In genomic region chr1:3695326-3696217, GRCh38 we compare ENCODE assay signal across 8 cellular contexts. TPM values are rescaled to one million over a fixed set of nuclear protein-coding genes. Genes with fewer than 3 reads are reported as not detected.
DNase-seq lines count a peak whose midpoint lies in the region; ATAC-seq, FAIRE-seq and TF ChIP-seq lines count a peak whose summit lies in the region.
"Had no signal": no experiment of that assay in that cellular context is flagged by ENCODE, and none has a peak within 500 bp of the region (broad histone marks: within the 10 kb centered on the region; RNA-seq: fewer than 3 reads in every experiment).

No MANE protein-coding gene starts in this region.

- H3K9me2 ChIP-seq in MM.1S (replicated peaks; ENCODE audit: insufficient read depth, low read length) = no peaks in the 10 kb centered on the region

- H3K4me2 ChIP-seq in MM.1S (ENCODE audit: low read depth, low read length) = no peak overlapping the region

- H3F3A ChIP-seq in MM.1S (ENCODE audit: insufficient read depth, low read length) = no peaks in the 10 kb centered on the region

- WGBS in pancreas, 2 donors = 28 to 29% methylated on average over 33 of the region's 33 CpGs

- H3K27ac ChIP-seq in MM.1S (ENCODE audit: low read length) (no peak overlapping the region), pancreas (no peak overlapping the region)

- FAIRE-seq in frontal cortex (lab: Jason Lieb, UNC) = no peak
- no peak for FAIRE-seq in pancreas (lab: Jason Lieb, UNC)
- FAIRE-seq: TTC549 had no signal

- no peak overlapping the region for H3K4me3 Mint-ChIP-seq in activated T-cell treated with anti-CD3 and anti-CD28 coated beads, Interleukin-2, amount 50 U/mL, for 24 hours

- no peaks in the 10 kb centered on the region for H4K20me1 ChIP-seq in MM.1S (ENCODE audit: insufficient read depth, low read length)

- peaks cover 16% of the 10 kb centered on the region for H3K27me3 Mint-ChIP-seq in activated T-cell treated with anti-CD3 and anti-CD28 coated beads, Interleukin-2, amount 50 U/mL, for 24 hours

- no peak overlapping the region for H3K27ac Mint-ChIP-seq in activated T-cell treated with anti-CD3 and anti-CD28 coated beads, Interleukin-2, amount 50 U/mL, for 24 hours

- H3K4me3 ChIP-seq in GM06990 (replicated peaks; ENCODE audit: low read depth, low read length) (no peak overlapping the region), MM.1S (ENCODE audit: low read length) (no peak overlapping the region), pancreas (no peak overlapping the region)

- no peak for DNase-seq in GM06990 (ENCODE audit: extremely low read depth, insufficient read length)
- DNase-seq in MM.1S = no peak
- DNase-seq in activated T-cell treated with anti-CD3 and anti-CD28 coated beads, Interleukin-2, amount 50 U/mL, for 24 hours = peak; percentile 56
- DNase-seq in frontal cortex (ENCODE audit: low spot score in 2 of 2) = peak; percentile 85 to 87
- DNase-seq in pancreas = peak in 4 of 6 donors; percentile 31 to 85 (median 58)
- DNase-seq in NK-92 treated with Interleukin-12 subunit alpha and Interleukin-12 subunit beta, amount 100 ng/mL, for 24 hours (lab: John Stamatoyannopoulos, UW) = no peak

- peaks cover 5% of the 10 kb centered on the region for H3K4me1 Mint-ChIP-seq in activated T-cell treated with anti-CD3 and anti-CD28 coated beads, Interleukin-2, amount 50 U/mL, for 24 hours (ENCODE audit: low read depth)

- H3K9me3 ChIP-seq in MM.1S (replicated peaks; ENCODE audit: insufficient read depth, low read length) (no peaks in the 10 kb centered on the region), pancreas (no peaks in the 10 kb centered on the region)

- no peaks in the 10 kb centered on the region for H3K9me3 Mint-ChIP-seq in activated T-cell treated with anti-CD3 and anti-CD28 coated beads, Interleukin-2, amount 50 U/mL, for 24 hours

- TF ChIP-seq CTCF in GM06990 (IDR thresholded peaks at IDR 0.05; ENCODE audit: insufficient read depth, low read length, poor library complexity, severe bottlenecking) (peak; percentile 90), MM.1S (IDR thresholded peaks at IDR 0.05; ENCODE audit: low read length) (peak; percentile 25), pancreas (IDR thresholded peaks at IDR 0.05) (peak; percentile 66 to 78 (median 73))

- intact Hi-C loops in pancreas (cut with DNase I) = no loop called here

- H3K4me1 ChIP-seq in MM.1S (ENCODE audit: low read length) = no peaks in the 10 kb centered on the region
- H3K4me1 ChIP-seq in pancreas = no peaks in the 10 kb centered on the region

- H3K36me3 Mint-ChIP-seq in activated T-cell treated with anti-CD3 and anti-CD28 coated beads, Interleukin-2, amount 50 U/mL, for 24 hours (ENCODE audit: low read depth) = no peaks in the 10 kb centered on the region

- H3K9ac ChIP-seq in MM.1S (ENCODE audit: low read length) = no peak overlapping the region

- H3K36me3 ChIP-seq in GM06990 (ENCODE audit: control insufficient read depth, insufficient read depth, low read length) (peaks cover 2% of the 10 kb centered on the region), MM.1S (replicated peaks; ENCODE audit: insufficient read depth, low read length) (no peaks in the 10 kb centered on the region), pancreas (no peaks in the 10 kb centered on the region)

- H2AFZ ChIP-seq in MM.1S (ENCODE audit: low read length) = no peak overlapping the region

- H3K27me3 ChIP-seq in GM06990 (replicated peaks; ENCODE audit: control insufficient read depth, insufficient read depth, low read length) = no peaks in the 10 kb centered on the region
- H3K27me3 ChIP-seq in MM.1S (replicated peaks; ENCODE audit: insufficient read depth, low read length) = no peaks in the 10 kb centered on the region
- no peaks in the 10 kb centered on the region for H3K27me3 ChIP-seq in pancreas

- peak; percentile 60 to 97 (median 86) for ATAC-seq in pancreas
- ATAC-seq in HG03460 (IDR thresholded peaks at IDR 0.05; ENCODE audit: unreplicated experiment) = no peak

- H3K79me2 ChIP-seq in MM.1S (ENCODE audit: low read length) = no peaks in the 10 kb centered on the region

RNA-seq across cellular contexts. Expression of gene TP73, which starts 43.3 kb away (rescaled TPM):
- total RNA-seq in frontal cortex (0.41 TPM), pancreas (under 1 TPM; 0.25 to 0.51 (median 0.37) TPM)
- polyA plus RNA-seq in pancreas = under 1 TPM; 0.11 to 0.12 TPM

RNA-seq across cellular contexts. Expression of gene WRAP73, which starts 45.7 kb away (rescaled TPM):
- total RNA-seq in frontal cortex = 15.1 TPM
- total RNA-seq in pancreas = 10 to 100 TPM in 2 of 6 donors, 1 to 10 TPM in 4; 6.7 to 12.4 (median 9.2) TPM
- 10 to 100 TPM; 19.0 to 26.2 TPM for polyA plus RNA-seq in pancreas

RNA-seq across cellular contexts. Expression of gene CCDC27, which starts 56.7 kb away (rescaled TPM):
- not detected for total RNA-seq in frontal cortex
- total RNA-seq in pancreas = under 1 TPM in 1 of 6 donors, not detected in 5; 0.04 TPM
- polyA plus RNA-seq in pancreas = not detected

Comparison
In these comparisons a context has a peak if more than half of its experiments do, and no peak if none do; other contexts are left out.
1. DNase-seq: peak in activated T-cell treated with anti-CD3 and anti-CD28 coated beads, Interleukin-2, amount 50 U/mL, for 24 hours (single experiment), frontal cortex (2 of 2) and pancreas (4 of 6); none in GM06990 (single experiment), MM.1S (single experiment) and NK-92 treated with Interleukin-12 subunit alpha and Interleukin-12 subunit beta, amount 100 ng/mL, for 24 hours (single experiment).
2. CTCF ChIP-seq: peak in every context shown above with its lines; median percentile 90 in GM06990; 73 in pancreas; 25 in MM.1S.